Comparison of ENCODE assay signal across 23 cellular contexts in the genomic region with DNA sequence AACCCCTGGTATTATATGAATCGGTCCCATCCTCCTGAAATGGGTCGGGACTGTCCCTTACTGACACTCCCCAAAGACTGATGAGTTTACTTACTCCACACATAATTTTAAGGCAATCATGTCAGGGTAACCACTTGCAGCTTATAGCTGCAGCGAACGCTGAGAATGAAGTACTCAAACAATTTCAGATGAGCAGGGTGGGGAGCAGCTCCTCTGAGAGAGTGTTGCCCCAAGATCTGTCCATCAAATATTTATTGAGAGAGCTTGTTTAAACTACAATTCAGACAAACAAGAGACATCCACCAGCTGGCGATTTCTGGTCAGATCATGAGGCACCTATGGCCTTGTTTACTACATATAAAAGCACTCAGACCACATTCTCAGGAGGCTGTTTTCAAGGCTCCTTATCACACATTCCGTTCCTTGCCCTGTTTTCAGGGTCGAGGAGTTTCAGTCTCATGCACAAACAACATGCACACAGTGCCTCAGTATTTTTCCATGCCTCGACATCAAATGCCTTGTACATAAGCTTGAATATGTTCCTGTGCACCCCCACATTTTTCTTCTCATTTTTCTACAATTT.
DNase-seq lines count a peak whose midpoint lies in the region; FAIRE-seq and TF ChIP-seq lines count a peak whose summit lies in the region.
"Had no signal": no experiment of that assay in that cellular context is flagged by ENCODE, and none has a peak within 500 bp of the region (broad histone marks: within the 10 kb centered on the region; RNA-seq: fewer than 3 reads in every experiment).

No MANE protein-coding gene starts in this region.

- FAIRE-seq in H54 (lab: Jason Lieb, UNC) (peak; percentile 6), kidney (lab: Jason Lieb, UNC) (peak; percentile 25)
- FAIRE-seq: HepG2 had no signal

- H3K4me1 ChIP-seq in kidney (ENCODE audit: control insufficient read depth in 1 of 2, insufficient read depth in 1 of 2, low read depth in 1 of 2, low read length in 2 of 2) = peaks cover 3 to 9% of the 10 kb centered on the region in 2 donors
- H3K4me1 ChIP-seq: BLaER1, heart left ventricle, Peyer's patch had no signal

- peak overlapping the region in 1 of 2 donors; percentile 31 for H3K9ac ChIP-seq in kidney (ENCODE audit: low read length in 2 of 2)
- H3K9ac ChIP-seq: BLaER1, GM23248 had no signal

- no peak for TF ChIP-seq CTCF in kidney (IDR thresholded peaks at IDR 0.05; ENCODE audit: borderline replicate concordance, extremely low read depth, insufficient read depth)
- TF ChIP-seq CTCF in retinal pigment epithelial cell (conservative IDR thresholded peaks at IDR 0.05; ENCODE audit: low read depth, low read length) = no peak

- no peaks in the 10 kb centered on the region for H3K9me3 ChIP-seq in kidney (ENCODE audit: control insufficient read depth in 1 of 2, low read length in 2 of 2)
- H3K9me3 ChIP-seq: BLaER1, heart left ventricle, Peyer's patch had no signal

- intact Hi-C loops in kidney (cut with DNase I) = no loop called here

- no peak for DNase-seq in H54 (ENCODE audit: insufficient read length, low spot score)
- DNase-seq in amniotic epithelial cell (ENCODE audit: low read depth) = peak; percentile 95
- no peak for DNase-seq in kidney
- peak; percentile 5 for DNase-seq in retinal pigment epithelial cell (ENCODE audit: low read depth)
- no peak for DNase-seq in COR-L47 (lab: John Stamatoyannopoulos, UW)
- no peak for DNase-seq in SKM-1 (lab: John Stamatoyannopoulos, UW; ENCODE audit: unreplicated experiment)
- no peak for DNase-seq in epidermal melanocyte (ENCODE audit: insufficient read length, low spot score)
- DNase-seq: activated CD4-positive, alpha-beta T cell treated with anti-CD3 and anti-CD28 coated beads, Interleukin-2, amount 10 ng/mL, durations not matched to agents 7 days and 5 days; activated gamma-delta T cell treated with Interleukin-2 at 50 U/mL for 16 hours; activated T-cell treated with anti-CD3 and anti-CD28 coated beads, Interleukin-2, amount 50 U/mL, for 24 hours; DND-41; GM23248; heart left ventricle; Karpas-422; MV-4-11; NCI-H1436 treated with DMSO at 0.1 percent for 48 hours; Peyer's patch; SHP77 treated with DMSO at 0.1 percent for 48 hours; stimulated activated naive CD8-positive, alpha-beta T cell treated with anti-CD3 and anti-CD28 coated beads, Interleukin-15, amount 100 ng/mL, for 72 hours; T1000 had no signal

- peak overlapping the region in 1 of 2 donors; percentile 41 for H3K4me3 ChIP-seq in kidney (ENCODE audit: low read length in 2 of 2)
- no peak overlapping the region for H3K4me3 ChIP-seq in retinal pigment epithelial cell (ENCODE audit: low read length)
- H3K4me3 ChIP-seq: BLaER1, GM23248, heart left ventricle, Peyer's patch had no signal

- no peak for TF ChIP-seq POLR2A in H54 (IDR thresholded peaks at IDR 0.05; ENCODE audit: low read depth, low read length)

- H3K27ac ChIP-seq in kidney (ENCODE audit: low read depth in 2 of 2, low read length in 2 of 2) = peak overlapping the region; percentile 71 to 73
- H3K27ac ChIP-seq: BLaER1, epithelial cell of prostate, GM23248, heart left ventricle, Peyer's patch had no signal

- no peaks in the 10 kb centered on the region for H3K36me3 ChIP-seq in kidney (ENCODE audit: control insufficient read depth in 1 of 2, insufficient read depth in 2 of 2, low read length in 2 of 2)
- H3K36me3 ChIP-seq: BLaER1, heart left ventricle, Peyer's patch had no signal

Comparison
In these comparisons a context has a peak if more than half of its experiments do, and no peak if none do; other contexts are left out.
1. DNase-seq: peak in amniotic epithelial cell (single experiment) and retinal pigment epithelial cell (single experiment); none in H54 (single experiment), kidney (single experiment), COR-L47 (single experiment), SKM-1 (single experiment) and epidermal melanocyte (single experiment).